Comparison of ENCODE assay signal across 34 cellular contexts in the genomic region with DNA sequence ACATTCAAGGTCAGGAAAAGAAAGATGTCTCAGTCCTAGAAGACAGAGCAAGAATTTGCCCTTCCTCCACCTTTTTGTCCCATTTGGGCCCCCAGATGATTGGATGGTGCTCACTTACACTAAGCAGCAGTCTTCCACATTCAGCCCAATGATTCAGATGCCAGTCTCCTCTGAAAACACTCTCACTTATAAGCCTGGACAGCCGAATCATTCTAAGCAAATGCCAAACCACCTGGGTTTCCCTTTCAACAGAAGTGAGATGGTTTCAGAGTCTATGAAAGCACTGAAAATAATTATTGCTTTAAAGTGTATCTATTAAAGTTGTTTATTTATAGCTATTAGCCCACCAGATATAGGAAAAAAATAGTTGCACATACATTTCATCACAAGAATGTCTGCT.
"Had no signal": no experiment of that assay in that cellular context is flagged by ENCODE, and none has a peak within 500 bp of the region (broad histone marks: within the 10 kb centered on the region; RNA-seq: fewer than 3 reads in every experiment).

No MANE protein-coding gene starts in this region.

- H3K4me2 ChIP-seq: SK-N-SH had no signal

- H3K27me3 Mint-ChIP-seq: activated B cell treated with CpG ODN at 0.5 μM for 24 hours; activated CD4-positive, alpha-beta memory T cell treated with anti-CD3 and anti-CD28 coated beads for 36 hours; activated naive CD4-positive, alpha-beta T cell treated with anti-CD3 and anti-CD28 coated beads, Interleukin-2, amount 10 ng/mL, durations not matched to agents 7 days and 5 days; activated naive CD8-positive, alpha-beta T cell; activated naive CD8-positive, alpha-beta T cell treated with anti-CD3 and anti-CD28 coated beads, Interleukin-2, amount 50 U/mL, for 24 hours had no signal

- H3K36me3 Mint-ChIP-seq: activated CD4-positive, alpha-beta memory T cell treated with anti-CD3 and anti-CD28 coated beads for 36 hours; activated naive CD4-positive, alpha-beta T cell treated with anti-CD3 and anti-CD28 coated beads, Interleukin-2, amount 10 ng/mL, durations not matched to agents 7 days and 5 days; activated naive CD8-positive, alpha-beta T cell had no signal

- H3K4me1 Mint-ChIP-seq: activated B cell treated with CpG ODN at 0.5 μM for 24 hours; activated naive CD4-positive, alpha-beta T cell treated with anti-CD3 and anti-CD28 coated beads, Interleukin-2, amount 10 ng/mL, durations not matched to agents 7 days and 5 days; activated naive CD8-positive, alpha-beta T cell treated with anti-CD3 and anti-CD28 coated beads, Interleukin-2, amount 50 U/mL, for 24 hours had no signal

- H3K27me3 ChIP-seq: brain microvascular endothelial cell, cardiac muscle cell, Peyer's patch, SJSA1 had no signal

- H3K9me3 Mint-ChIP-seq: activated B cell treated with CpG ODN at 0.5 μM for 24 hours; activated CD4-positive, alpha-beta memory T cell treated with anti-CD3 and anti-CD28 coated beads for 36 hours; activated naive CD4-positive, alpha-beta T cell treated with anti-CD3 and anti-CD28 coated beads, Interleukin-2, amount 10 ng/mL, durations not matched to agents 7 days and 5 days had no signal

- H3K9ac ChIP-seq: SK-N-SH had no signal

- H3K4me3 ChIP-seq: cardiac muscle cell, Peyer's patch, SJSA1 had no signal

- H3K27ac Mint-ChIP-seq: activated B cell treated with CpG ODN at 0.5 μM for 24 hours; activated CD4-positive, alpha-beta memory T cell treated with anti-CD3 and anti-CD28 coated beads for 36 hours; activated naive CD4-positive, alpha-beta T cell treated with anti-CD3 and anti-CD28 coated beads, Interleukin-2, amount 10 ng/mL, durations not matched to agents 7 days and 5 days; activated naive CD8-positive, alpha-beta T cell; activated naive CD8-positive, alpha-beta T cell treated with anti-CD3 and anti-CD28 coated beads, Interleukin-2, amount 50 U/mL, for 24 hours; T-helper 1 cell treated with Interleukin-12 subunit alpha and Interleukin-12 subunit beta and Interleukin-4 antibody, amounts not matched to agents 30 μg/mL and 1 μg/mL, for 36 hours; T-helper 2 cell treated with Interferon-gamma antibody and Interleukin-4, amounts not matched to agents 5 μg/mL and 100 μg/mL, for 36 hours had no signal

- H3K4me3 Mint-ChIP-seq: activated B cell treated with CpG ODN at 0.5 μM for 24 hours; activated CD4-positive, alpha-beta memory T cell treated with anti-CD3 and anti-CD28 coated beads for 36 hours; activated naive CD4-positive, alpha-beta T cell treated with anti-CD3 and anti-CD28 coated beads, Interleukin-2, amount 10 ng/mL, durations not matched to agents 7 days and 5 days; activated naive CD8-positive, alpha-beta T cell; activated naive CD8-positive, alpha-beta T cell treated with anti-CD3 and anti-CD28 coated beads, Interleukin-2, amount 50 U/mL, for 24 hours; T-helper 1 cell treated with Interleukin-12 subunit alpha and Interleukin-12 subunit beta and Interleukin-4 antibody, amounts not matched to agents 30 μg/mL and 1 μg/mL, for 36 hours; T-helper 2 cell treated with Interferon-gamma antibody and Interleukin-4, amounts not matched to agents 5 μg/mL and 100 μg/mL, for 36 hours had no signal

- H3K9me3 ChIP-seq: Peyer's patch, SJSA1, SK-N-SH had no signal

- FAIRE-seq: TTC549 had no signal

- H3K4me1 ChIP-seq: Peyer's patch, SJSA1 had no signal

- H3K27ac ChIP-seq: brain microvascular endothelial cell, cardiac muscle cell, Peyer's patch, SJSA1 had no signal

- H3K36me3 ChIP-seq: brain microvascular endothelial cell, cardiac muscle cell, Peyer's patch, SJSA1 had no signal

- ATAC-seq: activated naive CD8-positive, alpha-beta T cell treated with anti-CD3 and anti-CD28 coated beads, Interleukin-2, amount 50 U/mL, for 24 hours had no signal

- DNase-seq: activated B cell treated with CpG ODN at 0.5 μM for 24 hours; activated CD4-positive, alpha-beta memory T cell treated with anti-CD3 and anti-CD28 coated beads for 36 hours; activated CD4-positive, alpha-beta T cell treated with anti-CD3 and anti-CD28 coated beads for 4 hours; activated CD4-positive, alpha-beta T cell treated with anti-CD3 and anti-CD28 coated beads, Interleukin-2, amount 50 U/mL, for 1 hour; activated CD4-positive, CD25-positive, alpha-beta regulatory T cell treated with anti-CD3 and anti-CD28 coated beads, Interleukin-2, amount 50 U/mL, for 72 hours; activated CD8-positive, alpha-beta memory T cell treated with anti-CD3 and anti-CD28 coated beads, Interleukin-2, amount 50 U/mL, for 48 hours; activated effector memory CD4-positive, alpha-beta T cell treated with Interleukin-2 at 50 U/mL for 16 hours; activated naive CD4-positive, alpha-beta T cell treated with anti-CD3 and anti-CD28 coated beads, Interleukin-2, amount 10 ng/mL, durations not matched to agents 7 days and 5 days; activated naive CD8-positive, alpha-beta T cell treated with anti-CD3 and anti-CD28 coated beads, Interleukin-2, amount 50 U/mL, for 24 hours; activated T-cell treated with anti-CD3 and anti-CD28 coated beads, Interleukin-2, amount 50 U/mL, for 48 hours; amniotic stem cell; aorta; brain microvascular endothelial cell; Karpas-422; NCI-H1105; NCI-H1417 treated with DMSO at 0.1 percent for 48 hours; NCI-H187 treated with DMSO at 0.1 percent for 48 hours; NCI-H2081; NCI-H2171 treated with DMSO at 0.1 percent for 48 hours; NCI-H2227 treated with DMSO at 0.1 percent for 48 hours; NCI-H446; NCI-H510A treated with DMSO at 0.1 percent for 48 hours; NCI-H526 treated with DMSO at 0.1 percent for 48 hours; NCI-H774; Peyer's patch; RPMI8226; SHP77 treated with DMSO at 0.1 percent for 48 hours; SK-N-SH had no signal
